8 cellular contexts compared by ENCODE assay signal in the genomic region with DNA sequence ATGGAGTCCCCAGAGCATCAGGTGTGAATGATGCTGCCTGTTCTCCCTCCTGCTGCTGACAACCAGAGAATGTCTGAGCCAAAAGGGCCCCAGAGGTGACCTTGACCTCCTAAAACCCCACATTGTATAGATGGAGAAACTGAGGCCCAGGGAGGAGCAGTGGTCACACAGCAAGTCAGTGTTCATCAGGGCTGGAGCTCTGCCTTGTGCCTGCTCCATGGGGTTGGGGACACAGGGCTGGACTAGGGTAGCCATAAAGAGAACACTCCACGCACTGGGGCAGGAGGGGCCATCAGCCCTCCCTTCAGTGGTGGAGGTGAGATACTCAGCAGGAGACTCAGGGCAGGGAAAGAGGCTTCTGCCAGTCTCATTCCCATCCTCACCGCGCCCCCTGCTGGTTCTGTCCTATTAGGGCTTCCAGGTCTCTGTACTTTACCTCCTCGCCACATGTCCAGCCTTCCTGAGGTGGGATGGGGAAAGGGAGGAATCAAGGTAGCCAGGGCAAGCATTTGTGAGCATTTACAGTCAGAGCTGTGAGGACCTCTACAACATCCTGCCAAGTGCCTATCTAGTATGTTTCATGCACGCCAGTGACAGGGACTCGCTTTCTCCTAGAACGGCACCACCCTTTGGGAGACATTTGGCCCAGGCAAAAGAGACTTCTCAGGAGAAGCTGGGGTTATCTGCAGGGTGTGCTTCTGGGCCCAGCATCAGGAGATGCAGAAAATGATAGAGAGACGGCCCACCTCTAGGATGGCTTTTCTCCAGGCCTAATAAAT. TPM values are rescaled to one million over a fixed set of nuclear protein-coding genes. Genes with fewer than 3 reads are reported as not detected.
A peak's percentile ranks its signal among the peaks of the same experiment; 100 is the strongest.
DNase-seq lines count a peak whose midpoint lies in the region; ATAC-seq and TF ChIP-seq lines count a peak whose summit lies in the region.

No MANE protein-coding gene starts in this region.

- H3K27me3 Mint-ChIP-seq in H9 (ENCODE audit: low read depth): no peaks in the 10 kb centered on the region; the same call in 1 of the 2 replicates
- H3K27me3 Mint-ChIP-seq in activated T-cell treated with anti-CD3 and anti-CD28 coated beads, Interleukin-2, amount 50 U/mL, for 24 hours: no peaks in the 10 kb centered on the region
- H3K27me3 Mint-ChIP-seq in neural crest cell (ENCODE audit: low read depth): no peaks in the 10 kb centered on the region

- no peak overlapping the region for H4K5ac ChIP-seq in H9 (ENCODE audit: insufficient read length, low read depth, low read length)

- H4K91ac ChIP-seq in H9 (ENCODE audit: insufficient read length, low read depth, low read length): no peak overlapping the region

- H3K9me3 Mint-ChIP-seq in H9: no peaks in the 10 kb centered on the region
- H3K9me3 Mint-ChIP-seq in activated T-cell treated with anti-CD3 and anti-CD28 coated beads, Interleukin-2, amount 50 U/mL, for 24 hours: no peaks in the 10 kb centered on the region
- H3K9me3 Mint-ChIP-seq in neural crest cell: no peaks in the 10 kb centered on the region

- H3T11ph ChIP-seq in H9 (ENCODE audit: low read length): no peak overlapping the region

- H3K4ac ChIP-seq in H9 (ENCODE audit: low read depth, low read length): no peak overlapping the region

- H3K36me3 ChIP-seq in OCI-LY3 (replicated peaks; ENCODE audit: low read depth, low read length): no peaks in the 10 kb centered on the region

- H3K23me2 ChIP-seq in H9 (ENCODE audit: insufficient read length, low read depth, low read length, poor library complexity, severe bottlenecking): no peaks in the 10 kb centered on the region

- H3K4me1 ChIP-seq in H9 (ENCODE audit: insufficient read depth, low read length) (no peaks in the 10 kb centered on the region), OCI-LY3 (ENCODE audit: low read length) (peaks cover 51% of the 10 kb centered on the region)

- no peak overlapping the region for H4K8ac ChIP-seq in H9 (replicated peaks; ENCODE audit: insufficient read length, low read depth, low read length)

- H3K4me3 Mint-ChIP-seq in H9 (no peak overlapping the region), neural crest cell (no peak overlapping the region)
- no peak overlapping the region for H3K4me3 Mint-ChIP-seq in activated T-cell treated with anti-CD3 and anti-CD28 coated beads, Interleukin-2, amount 50 U/mL, for 24 hours

- no CpG with 5 or more reads among the region's 8 CpGs for WGBS in H9 (ENCODE audit: extremely low coverage, insufficient read length, low lambda C conversion rate)

- no peak for ATAC-seq in GM21528 (IDR thresholded peaks at IDR 0.05; ENCODE audit: low FRiP score, unreplicated experiment)

- TF ChIP-seq CTCF in H9 (conservative IDR thresholded peaks at IDR 0.05): peak; percentile 85
- peak; percentile 86 for TF ChIP-seq CTCF in OCI-LY3 (IDR thresholded peaks at IDR 0.05; ENCODE audit: low read depth, low read length)
- peak; percentile 79 for TF ChIP-seq CTCF in neural crest cell (conservative IDR thresholded peaks at IDR 0.05)

- no peak overlapping the region for H3K4me3 ChIP-seq in OCI-LY3 (ENCODE audit: low read length)

- H3K14ac ChIP-seq in H9 (ENCODE audit: insufficient read depth, low read length): no peak overlapping the region

- no peaks in the 10 kb centered on the region for H3K9me3 ChIP-seq in H9 (ENCODE audit: control insufficient read depth, low read depth, low read length)
- no peaks in the 10 kb centered on the region for H3K9me3 ChIP-seq in OCI-LY3 (ENCODE audit: insufficient read depth, low read length)

- DNase-seq in Ammon's horn (ENCODE audit: low spot score) (peak; percentile 66), H9 (peak; percentile 86), fibroblast of gingiva (ENCODE audit: low read depth) (peak; percentile 42), neural crest cell (ENCODE audit: low read depth, low spot score) (peak; percentile 86), superior temporal gyrus (ENCODE audit: extremely low spot score) (peak; percentile 81)
- DNase-seq in activated T-cell treated with anti-CD3 and anti-CD28 coated beads, Interleukin-2, amount 50 U/mL, for 24 hours: peak; percentile 73

- no peak overlapping the region for H3K23ac ChIP-seq in H9 (ENCODE audit: insufficient read length, low read depth, low read length)

- H2BK5ac ChIP-seq in H9 (ENCODE audit: insufficient read length, low read length): no peak overlapping the region

- H3K56ac ChIP-seq in H9 (ENCODE audit: insufficient read length, low read depth, low read length): no peak overlapping the region

- H2BK15ac ChIP-seq in H9 (ENCODE audit: low read depth, low read length): no peak overlapping the region

- no peak overlapping the region for H2BK20ac ChIP-seq in H9 (ENCODE audit: low read depth, low read length, poor library complexity, severe bottlenecking)

- H3K4me1 Mint-ChIP-seq in H9: peaks cover 7 to 9% of the 10 kb centered on the region in 2 experiments
- H3K4me1 Mint-ChIP-seq in activated T-cell treated with anti-CD3 and anti-CD28 coated beads, Interleukin-2, amount 50 U/mL, for 24 hours (ENCODE audit: low read depth): peaks cover 6% of the 10 kb centered on the region
- H3K4me1 Mint-ChIP-seq in neural crest cell: no peaks in the 10 kb centered on the region

- no peaks in the 10 kb centered on the region for H3K79me1 ChIP-seq in H9 (ENCODE audit: insufficient read depth, low read depth, low read length, poor library complexity, severe bottlenecking)

- H3K4me2 ChIP-seq in H9 (ENCODE audit: insufficient read depth, insufficient read length, low read length) (no peak overlapping the region), OCI-LY3 (ENCODE audit: low read length) (no peak overlapping the region)

- H2AFZ ChIP-seq in H9 (ENCODE audit: low read length) (no peak overlapping the region), OCI-LY3 (ENCODE audit: low read depth, low read length) (0 out of 2 replicates have a peak overlapping the region, but pooled peaks have one; percentile 26)

- H3K27ac Mint-ChIP-seq in H9: no peak overlapping the region
- H3K27ac Mint-ChIP-seq in activated T-cell treated with anti-CD3 and anti-CD28 coated beads, Interleukin-2, amount 50 U/mL, for 24 hours: no peak overlapping the region
- peak overlapping the region; percentile 64 for H3K27ac Mint-ChIP-seq in neural crest cell (ENCODE audit: unreplicated experiment)

- no peaks in the 10 kb centered on the region for H3K36me3 Mint-ChIP-seq in H9 (ENCODE audit: insufficient read depth in 1 of 3, low read depth in 3 of 3)
- no peaks in the 10 kb centered on the region for H3K36me3 Mint-ChIP-seq in activated T-cell treated with anti-CD3 and anti-CD28 coated beads, Interleukin-2, amount 50 U/mL, for 24 hours (ENCODE audit: low read depth)
- no peaks in the 10 kb centered on the region for H3K36me3 Mint-ChIP-seq in neural crest cell (ENCODE audit: low read depth)

- H2BK12ac ChIP-seq in H9 (ENCODE audit: insufficient read length, low read depth, low read length): no peak overlapping the region

- H4K20me1 ChIP-seq in H9 (ENCODE audit: control insufficient read depth, insufficient read depth, insufficient read length): no peaks in the 10 kb centered on the region
- no peaks in the 10 kb centered on the region for H4K20me1 ChIP-seq in OCI-LY3 (ENCODE audit: insufficient read depth, low read length)

- H3K27me3 ChIP-seq in H9 (ENCODE audit: insufficient read depth, low read length) (no peaks in the 10 kb centered on the region), OCI-LY3 (ENCODE audit: low read depth, low read length) (no peaks in the 10 kb centered on the region)

- no peak overlapping the region for H2AK5ac ChIP-seq in H9 (ENCODE audit: insufficient read length, low read length)

- no peak overlapping the region for H2BK120ac ChIP-seq in H9 (ENCODE audit: low read depth, low read length, poor library complexity, severe bottlenecking)

- no peak overlapping the region for H3K9ac ChIP-seq in H9 (ENCODE audit: extremely low read depth, insufficient read length, low read length)
- H3K9ac ChIP-seq in OCI-LY3 (ENCODE audit: low read length): peak overlapping the region; percentile 15; the same call in 1 of the 2 replicates

- H3K27ac ChIP-seq in H9 (ENCODE audit: insufficient read length, low read depth, low read length): no peak overlapping the region
- H3K27ac ChIP-seq in OCI-LY3 (ENCODE audit: low read length): no peak overlapping the region

- H3K79me2 ChIP-seq in H9 (ENCODE audit: insufficient read depth, low read length) (no peaks in the 10 kb centered on the region), OCI-LY3 (ENCODE audit: low read length) (no peaks in the 10 kb centered on the region)

- no peak overlapping the region for H3K18ac ChIP-seq in H9 (ENCODE audit: insufficient read length, low read depth, low read length)

RNA-seq across cellular contexts. Expression of a gene that starts 43.2 kb away (rescaled TPM):
- total RNA-seq in H9 (2021) (15.9 and 16.2 TPM in 2 replicates), neural crest cell (11.3 and 12.7 TPM in 2 replicates)
